16 cellular contexts compared by ENCODE assay signal in the genomic region with DNA sequence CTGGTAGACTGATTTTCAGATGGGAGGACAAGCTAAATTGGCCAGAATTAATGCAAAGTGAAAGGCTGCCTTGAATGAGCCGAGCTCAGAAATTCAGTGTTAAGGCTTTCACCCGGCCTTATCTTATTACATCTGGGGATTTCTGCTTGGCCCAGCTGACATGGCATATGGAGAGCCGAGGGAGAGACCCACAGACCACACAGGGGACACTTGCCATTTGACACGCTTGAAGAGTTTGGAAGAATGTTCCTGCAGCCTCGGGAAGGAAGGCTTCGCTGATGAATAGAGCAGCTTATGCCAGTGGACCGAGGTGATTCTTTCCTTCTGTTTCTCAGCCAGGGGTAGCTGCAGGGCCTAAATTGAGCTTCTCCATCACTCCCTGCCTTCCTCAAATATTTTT. TPM values are rescaled to one million over a fixed set of nuclear protein-coding genes. Genes with fewer than 3 reads are reported as not detected.
DNase-seq lines count a peak whose midpoint lies in the region; TF ChIP-seq lines count a peak whose summit lies in the region.
"Had no signal": no experiment of that assay in that cellular context is flagged by ENCODE, and none has a peak within 500 bp of the region (broad histone marks: within the 10 kb centered on the region; RNA-seq: fewer than 3 reads in every experiment).

No MANE protein-coding gene starts in this region.

- no peaks in the 10 kb centered on the region for H3K79me2 ChIP-seq in neural progenitor cell (ENCODE audit: low read depth)

- peaks cover 7% of the 10 kb centered on the region for H3K4me1 ChIP-seq in BLaER1
- peaks cover 25% of the 10 kb centered on the region for H3K4me1 ChIP-seq in ectodermal cell (ENCODE audit: control insufficient read depth, insufficient read depth, low read length)
- H3K4me1 ChIP-seq in neural progenitor cell, result peaks cover 29% of the 10 kb centered on the region
- no peaks in the 10 kb centered on the region for H3K4me1 ChIP-seq in effector memory CD4-positive, alpha-beta T cell (ENCODE audit: control insufficient read depth, insufficient read depth, low read length, poor library complexity, severe bottlenecking)
- H3K4me1 ChIP-seq: upper lobe of right lung had no signal

- no peak overlapping the region for H2AFZ ChIP-seq in neural progenitor cell (replicated peaks)

- no peak overlapping the region for H3K27ac ChIP-seq in BLaER1
- H3K27ac ChIP-seq in ectodermal cell (ENCODE audit: insufficient read depth, low read depth, low read length, poor library complexity, severe bottlenecking), result peak overlapping the region; percentile 80
- peak overlapping the region; percentile 60 for H3K27ac ChIP-seq in neural progenitor cell
- H3K27ac ChIP-seq in effector memory CD4-positive, alpha-beta T cell (ENCODE audit: insufficient read depth, low read length, poor library complexity, severe bottlenecking), result no peak overlapping the region
- H3K27ac ChIP-seq: upper lobe of right lung had no signal

- no peaks in the 10 kb centered on the region for H4K20me1 ChIP-seq in BLaER1
- H4K20me1 ChIP-seq in neural progenitor cell (ENCODE audit: low read depth), result no peaks in the 10 kb centered on the region

- peaks cover 28% of the 10 kb centered on the region for H3K4me1 Mint-ChIP-seq in neural progenitor cell
- H3K4me1 Mint-ChIP-seq: stimulated activated naive B cell treated with anti-CD40 and anti-IgM and Interleukin-4, amounts not matched to agents 10 μg/mL and 1 μg/mL and 100 μg/mL, for 72 hours had no signal

- H3K4me3 ChIP-seq in BLaER1, result no peak overlapping the region
- no peak overlapping the region for H3K4me3 ChIP-seq in ectodermal cell (ENCODE audit: insufficient read depth, low read depth, low read length)
- peak overlapping the region; percentile 29 for H3K4me3 ChIP-seq in neural progenitor cell
- H3K4me3 ChIP-seq in effector memory CD4-positive, alpha-beta T cell (ENCODE audit: insufficient read depth, low read depth, low read length, poor library complexity, severe bottlenecking), result no peak overlapping the region
- H3K4me3 ChIP-seq: upper lobe of right lung had no signal

- no peaks in the 10 kb centered on the region for H3K9me3 Mint-ChIP-seq in neural progenitor cell
- H3K9me3 Mint-ChIP-seq: CD4-positive, CD25-positive, alpha-beta regulatory T cell; stimulated activated naive B cell treated with anti-CD40 and anti-IgM and Interleukin-4, amounts not matched to agents 10 μg/mL and 1 μg/mL and 100 μg/mL, for 72 hours had no signal

- H3F3A ChIP-seq in neural progenitor cell (ENCODE audit: low read depth), result peaks cover 25% of the 10 kb centered on the region

- H3K36me3 ChIP-seq in BLaER1, result no peaks in the 10 kb centered on the region
- no peaks in the 10 kb centered on the region for H3K36me3 ChIP-seq in ectodermal cell (ENCODE audit: control insufficient read depth, insufficient read depth, low read length)
- no peaks in the 10 kb centered on the region for H3K36me3 ChIP-seq in neural progenitor cell
- H3K36me3 ChIP-seq in effector memory CD4-positive, alpha-beta T cell (ENCODE audit: control insufficient read depth, insufficient read depth, low read length), result no peaks in the 10 kb centered on the region
- H3K36me3 ChIP-seq: upper lobe of right lung had no signal

- H3K4me3 Mint-ChIP-seq in neural progenitor cell, result peak overlapping the region; percentile 33
- H3K4me3 Mint-ChIP-seq: activated CD8-positive, alpha-beta T cell treated with anti-CD3 and anti-CD28 coated beads, Interleukin-2, amount 10 ng/mL, durations not matched to agents 7 days and 5 days; CD4-positive, CD25-positive, alpha-beta regulatory T cell; stimulated activated naive B cell treated with anti-CD40 and anti-IgM and Interleukin-4, amounts not matched to agents 10 μg/mL and 1 μg/mL and 100 μg/mL, for 72 hours had no signal

- WGBS in ectodermal cell, 2 experiments, result 31 to 37% methylated on average over 7 of the region's 7 CpGs

- H3K4me2 ChIP-seq in BLaER1, result peak overlapping the region; percentile 27
- H3K4me2 ChIP-seq in neural progenitor cell, result peak overlapping the region; percentile 73

- H3K9me3 ChIP-seq in BLaER1, result no peaks in the 10 kb centered on the region
- H3K9me3 ChIP-seq in ectodermal cell (ENCODE audit: control insufficient read depth, low read length), result no peaks in the 10 kb centered on the region
- no peaks in the 10 kb centered on the region for H3K9me3 ChIP-seq in neural progenitor cell (ENCODE audit: low read depth)
- H3K9me3 ChIP-seq in effector memory CD4-positive, alpha-beta T cell (ENCODE audit: control insufficient read depth, low read length), result no peaks in the 10 kb centered on the region
- H3K9me3 ChIP-seq: upper lobe of right lung had no signal

- DNase-seq in NCI-H2227 treated with DMSO at 0.1 percent for 48 hours (lab: John Stamatoyannopoulos, UW) (peak; percentile 27), neural progenitor cell (ENCODE audit: low spot score) (peak; percentile 92), NCI-H1092 (lab: John Stamatoyannopoulos, UW) (no peak)
- DNase-seq in effector memory CD4-positive, alpha-beta T cell, result no peak
- DNase-seq in stimulated activated CD4-positive, alpha-beta T cell treated with anti-CD3 and anti-CD28 coated beads, Interleukin-12 subunit alpha, Interleukin-12 subunit beta, amount 100 ng/mL, for 4 hours, result no peak
- DNase-seq in effector CD4-positive, alpha-beta T cell, result no peak
- DNase-seq: activated CD8-positive, alpha-beta T cell treated with anti-CD3 and anti-CD28 coated beads, Interleukin-2, amount 10 ng/mL, durations not matched to agents 7 days and 5 days; CD4-positive, CD25-positive, alpha-beta regulatory T cell; DND-41; left cardiac atrium; NCI-H1436; stimulated activated naive B cell treated with anti-CD40 and anti-IgM and Interleukin-4, amounts not matched to agents 10 μg/mL and 1 μg/mL and 100 μg/mL, for 72 hours; upper lobe of right lung had no signal

- peak overlapping the region; percentile 40 for H3K27ac Mint-ChIP-seq in neural progenitor cell
- H3K27ac Mint-ChIP-seq: activated CD8-positive, alpha-beta T cell treated with anti-CD3 and anti-CD28 coated beads, Interleukin-2, amount 10 ng/mL, durations not matched to agents 7 days and 5 days; progenitor cell of endocrine pancreas; stimulated activated naive B cell treated with anti-CD40 and anti-IgM and Interleukin-4, amounts not matched to agents 10 μg/mL and 1 μg/mL and 100 μg/mL, for 72 hours had no signal

- no peaks in the 10 kb centered on the region for H3K36me3 Mint-ChIP-seq in neural progenitor cell
- H3K36me3 Mint-ChIP-seq: CD4-positive, CD25-positive, alpha-beta regulatory T cell; stimulated activated naive B cell treated with anti-CD40 and anti-IgM and Interleukin-4, amounts not matched to agents 10 μg/mL and 1 μg/mL and 100 μg/mL, for 72 hours had no signal

- no peaks in the 10 kb centered on the region for H3K27me3 ChIP-seq in BLaER1
- H3K27me3 ChIP-seq in ectodermal cell (ENCODE audit: control insufficient read depth, insufficient read depth, low read length, poor library complexity, severe bottlenecking), result no peaks in the 10 kb centered on the region
- peaks cover 3% of the 10 kb centered on the region for H3K27me3 ChIP-seq in neural progenitor cell
- no peaks in the 10 kb centered on the region for H3K27me3 ChIP-seq in effector memory CD4-positive, alpha-beta T cell (replicated peaks; ENCODE audit: control insufficient read depth, insufficient read depth, low read length, poor library complexity, severe bottlenecking)
- H3K27me3 ChIP-seq: upper lobe of right lung had no signal

- H3K27me3 Mint-ChIP-seq in neural progenitor cell (ENCODE audit: insufficient read depth, low read depth), result peaks cover 12% of the 10 kb centered on the region

- 0 out of 2 replicates have a peak overlapping the region, but pooled peaks have one; percentile 27 for H3K9ac ChIP-seq in BLaER1
- H3K9ac ChIP-seq in neural progenitor cell, result no peak overlapping the region

- TF ChIP-seq CTCF in neural progenitor cell (IDR thresholded peaks at IDR 0.05), result no peak

RNA-seq across cellular contexts. Expression of a gene that starts 9.0 kb away (rescaled TPM):
- polyA plus RNA-seq in ectodermal cell (2013, experiment 1 of 4), result 5.8 TPM
- 7.7 TPM for polyA plus RNA-seq in ectodermal cell (2013, experiment 2 of 4)
- 5.1 TPM for polyA plus RNA-seq in ectodermal cell (2013, experiment 3 of 4)
- polyA plus RNA-seq in ectodermal cell (2013, experiment 4 of 4), result 5.6 TPM
- 5.6 and 7.5 TPM in 2 replicates for total RNA-seq in neural progenitor cell (ENCODE audit: low replicate concordance)

RNA-seq across cellular contexts. Expression of a gene that starts 9.3 kb away (rescaled TPM):
- 71.9 TPM for polyA plus RNA-seq in ectodermal cell (2013, experiment 1 of 4)
- 83.2 TPM for polyA plus RNA-seq in ectodermal cell (2013, experiment 2 of 4)
- 62.7 TPM for polyA plus RNA-seq in ectodermal cell (2013, experiment 3 of 4)
- 67.2 TPM for polyA plus RNA-seq in ectodermal cell (2013, experiment 4 of 4)
- total RNA-seq in neural progenitor cell (ENCODE audit: low replicate concordance), result 76.7 and 173 TPM in 2 replicates

RNA-seq across cellular contexts. Expression of a gene that starts 36.4 kb away (rescaled TPM):
- polyA plus RNA-seq in ectodermal cell (2013, experiment 1 of 4), result 140 TPM
- 162 TPM for polyA plus RNA-seq in ectodermal cell (2013, experiment 2 of 4)
- 107 TPM for polyA plus RNA-seq in ectodermal cell (2013, experiment 3 of 4)
- 119 TPM for polyA plus RNA-seq in ectodermal cell (2013, experiment 4 of 4)
- total RNA-seq in neural progenitor cell (ENCODE audit: low replicate concordance), result 56.1 and 75.4 TPM in 2 replicates

RNA-seq across cellular contexts. Expression of a gene that starts 55.3 kb away (rescaled TPM):
- 14.6 TPM for polyA plus RNA-seq in ectodermal cell (2013, experiment 1 of 4)
- polyA plus RNA-seq in ectodermal cell (2013, experiment 2 of 4), result 10.3 TPM
- polyA plus RNA-seq in ectodermal cell (2013, experiment 3 of 4), result 11.3 TPM
- 11.6 TPM for polyA plus RNA-seq in ectodermal cell (2013, experiment 4 of 4)
- total RNA-seq in neural progenitor cell (ENCODE audit: low replicate concordance), result 2.2 and 11.4 TPM in 2 replicates
- total RNA-seq: activated CD8-positive, alpha-beta T cell treated with anti-CD3 and anti-CD28 coated beads, Interleukin-2, amount 10 ng/mL, durations not matched to agents 7 days and 5 days; CD4-positive, CD25-positive, alpha-beta regulatory T cell; upper lobe of right lung had no signal

Comparison
In these comparisons a context has a peak if more than half of its experiments do, and no peak if none do; other contexts are left out.
1. H3K27ac ChIP-seq: peak in ectodermal cell (single experiment) and neural progenitor cell (single experiment); none in BLaER1 (single experiment) and effector memory CD4-positive, alpha-beta T cell (single experiment).
2. DNase-seq: peak in NCI-H2227 treated with DMSO at 0.1 percent for 48 hours (single experiment) and neural progenitor cell (single experiment); none in effector memory CD4-positive, alpha-beta T cell (0 of 3), stimulated activated CD4-positive, alpha-beta T cell treated with anti-CD3 and anti-CD28 coated beads, Interleukin-12 subunit alpha, Interleukin-12 subunit beta, amount 100 ng/mL, for 4 hours (single experiment), effector CD4-positive, alpha-beta T cell (single experiment) and NCI-H1092 (single experiment).